8 cellular contexts compared by ENCODE assay signal in genomic region chr7:139109983-139110411, GRCh38. TPM values are rescaled to one million over a fixed set of nuclear protein-coding genes. Genes with fewer than 3 reads are reported as not detected.
DNase-seq lines count a peak whose midpoint lies in the region; ATAC-seq and TF ChIP-seq lines count a peak whose summit lies in the region.

No MANE protein-coding gene starts in this region.

- H3F3A ChIP-seq in smooth muscle cell (ENCODE audit: low read depth) = no peaks in the 10 kb centered on the region

- peak; percentile 10 for ATAC-seq in GM21390 (IDR thresholded peaks at IDR 0.05; ENCODE audit: unreplicated experiment)
- no peak for ATAC-seq in RWPE2 (ENCODE audit: low read depth)
- ATAC-seq in GM21786 (IDR thresholded peaks at IDR 0.05; ENCODE audit: unreplicated experiment) = no peak

- TF ChIP-seq CTCF in RWPE2 (IDR thresholded peaks at IDR 0.05; ENCODE audit: poor library complexity, severe bottlenecking) = no peak
- TF ChIP-seq CTCF in fibroblast of the aortic adventitia (IDR thresholded peaks at IDR 0.05; ENCODE audit: insufficient read depth, low read length) = no peak
- TF ChIP-seq CTCF in smooth muscle cell (IDR thresholded peaks at IDR 0.05; ENCODE audit: borderline replicate concordance, insufficient read depth, poor library complexity, severe bottlenecking) = no peak

- H2AFZ ChIP-seq in smooth muscle cell (ENCODE audit: low read depth) = peak overlapping the region; percentile 99

- no peak overlapping the region for H3K9ac ChIP-seq in smooth muscle cell (ENCODE audit: low read depth)

- TF ChIP-seq POLR2A in erythroblast (IDR thresholded peaks at IDR 0.05; ENCODE audit: low read length) = no peak

- H3K4me1 ChIP-seq in RWPE2 (ENCODE audit: insufficient read depth, poor library complexity, severe bottlenecking) (peaks cover 22% of the 10 kb centered on the region), smooth muscle cell (ENCODE audit: low read depth) (peaks cover 3% of the 10 kb centered on the region)

- H3K9me3 ChIP-seq in RWPE2 (ENCODE audit: severe bottlenecking) = no peaks in the 10 kb centered on the region
- H3K9me3 ChIP-seq in smooth muscle cell (replicated peaks; ENCODE audit: low read depth) = no peaks in the 10 kb centered on the region

- H3K4me3 ChIP-seq in RWPE2 (ENCODE audit: severe bottlenecking) (peak overlapping the region; percentile 77), fibroblast of the aortic adventitia (ENCODE audit: low read depth, low read length) (peak overlapping the region; percentile 90), smooth muscle cell (peak overlapping the region; percentile 98)

- DNase-seq in RWPE2 (ENCODE audit: low spot score) (no peak), fibroblast of the aortic adventitia (ENCODE audit: low read depth) (no peak), smooth muscle cell (lab: John Stamatoyannopoulos, UW; ENCODE audit: unreplicated experiment) (no peak), erythroblast (lab: John Stamatoyannopoulos, UW) (no peak), islet precursor cell (no peak), hepatic stellate cell (ENCODE audit: low spot score) (no peak)

- WGBS in smooth muscle cell (ENCODE audit: low lambda C conversion rate) = 32% methylated on average over 16 of the region's 16 CpGs

- H3K36me3 ChIP-seq in RWPE2 (ENCODE audit: low read depth) = peaks cover 14% of the 10 kb centered on the region
- no peaks in the 10 kb centered on the region for H3K36me3 ChIP-seq in smooth muscle cell (ENCODE audit: low read depth)

- peak overlapping the region; percentile 78 for H3K27ac ChIP-seq in RWPE2 (ENCODE audit: poor library complexity, severe bottlenecking)
- H3K27ac ChIP-seq in smooth muscle cell (ENCODE audit: low read depth) = peak overlapping the region; percentile 46

- H3K79me2 ChIP-seq in smooth muscle cell (ENCODE audit: low read depth) = peaks cover 14% of the 10 kb centered on the region

- no peaks in the 10 kb centered on the region for H3K27me3 ChIP-seq in RWPE2 (ENCODE audit: insufficient read depth, poor library complexity, severe bottlenecking)
- H3K27me3 ChIP-seq in smooth muscle cell (ENCODE audit: low read depth) = no peaks in the 10 kb centered on the region

- peak overlapping the region; percentile 94 for H3K4me2 ChIP-seq in smooth muscle cell

- H4K20me1 ChIP-seq in smooth muscle cell (ENCODE audit: low read depth) = no peaks in the 10 kb centered on the region

RNA-seq across cellular contexts. Expression of gene ZC3HAV1, which starts 0.5 kb away (rescaled TPM):
- total RNA-seq in fibroblast of the aortic adventitia (ENCODE audit: low replicate concordance) (20.0 and 55.4 TPM in 2 replicates), smooth muscle cell (8.5 and 12.1 TPM in 2 replicates)
- 4.7 and 8.3 TPM in 2 replicates for polyA plus RNA-seq in smooth muscle cell
